Comparison of ENCODE assay signal across 23 cellular contexts in genomic region chr11:78952866-78953265, GRCh38.
DNase-seq lines count a peak whose midpoint lies in the region; ATAC-seq and TF ChIP-seq lines count a peak whose summit lies in the region.
"Had no signal": no experiment of that assay in that cellular context is flagged by ENCODE, and none has a peak within 500 bp of the region (broad histone marks: within the 10 kb centered on the region; RNA-seq: fewer than 3 reads in every experiment).

No MANE protein-coding gene starts in this region.

- ATAC-seq in HG03442 (IDR thresholded peaks at IDR 0.05; ENCODE audit: unreplicated experiment) (no peak), HG02623 (IDR thresholded peaks at IDR 0.05; ENCODE audit: unreplicated experiment) (no peak)
- ATAC-seq: HCT116, HepG2 had no signal

- no peaks in the 10 kb centered on the region for H3K36me3 ChIP-seq in endodermal cell (ENCODE audit: control insufficient read depth, insufficient read depth, low read length)
- no peaks in the 10 kb centered on the region for H3K36me3 ChIP-seq in neural cell (ENCODE audit: insufficient read depth, low read length)

- TF ChIP-seq RAD21 in neural cell (conservative IDR thresholded peaks at IDR 0.05) = no peak

- no peaks in the 10 kb centered on the region for H3K9me3 Mint-ChIP-seq in endodermal cell
- H3K9me3 Mint-ChIP-seq: CD8-positive, alpha-beta memory T cell had no signal

- no peak overlapping the region for H3K9ac ChIP-seq in endodermal cell (ENCODE audit: extremely low read depth, low read length, poor library complexity, severe bottlenecking)
- no peak overlapping the region for H3K9ac ChIP-seq in neural cell (ENCODE audit: low read length)

- H3K27ac Mint-ChIP-seq in endodermal cell = no peak overlapping the region
- H3K27ac Mint-ChIP-seq: CD8-positive, alpha-beta memory T cell had no signal

- TF ChIP-seq CTCF in endodermal cell (conservative IDR thresholded peaks at IDR 0.05) (peak; percentile 33), neural cell (IDR thresholded peaks at IDR 0.05; ENCODE audit: poor library complexity, severe bottlenecking) (no peak)

- H3K4me2 ChIP-seq in neural cell (ENCODE audit: low read length) = no peak overlapping the region

- H3F3A ChIP-seq in neural cell (ENCODE audit: insufficient read depth, low read length, poor library complexity, severe bottlenecking) = no peaks in the 10 kb centered on the region

- H3K9me3 ChIP-seq in endodermal cell (ENCODE audit: control insufficient read depth, low read length) (no peaks in the 10 kb centered on the region), neural cell (ENCODE audit: low read length) (no peaks in the 10 kb centered on the region)

- no peaks in the 10 kb centered on the region for H3K9me2 ChIP-seq in neural cell (ENCODE audit: insufficient read depth, low read length)

- no peaks in the 10 kb centered on the region for H4K20me1 ChIP-seq in neural cell (ENCODE audit: insufficient read depth)

- H3K4me3 Mint-ChIP-seq in endodermal cell = no peak overlapping the region
- H3K4me3 Mint-ChIP-seq: CD8-positive, alpha-beta memory T cell had no signal

- 80 to 85% methylated on average over 1 to 3 of the region's 3 CpGs for WGBS in endodermal cell (ENCODE audit: insufficient coverage in 1 of 2, insufficient read length in 1 of 2), 2 experiments

- H3K4me3 ChIP-seq in endodermal cell (ENCODE audit: low read length) = no peak overlapping the region
- H3K4me3 ChIP-seq in neural cell (ENCODE audit: low read length) = no peak overlapping the region

- peaks cover 26% of the 10 kb centered on the region for H3K4me1 ChIP-seq in endodermal cell (ENCODE audit: control insufficient read depth, insufficient read depth, low read length)

- TF ChIP-seq EP300 in neural cell (conservative IDR thresholded peaks at IDR 0.05; ENCODE audit: poor library complexity, severe bottlenecking) = no peak

- DNase-seq in NCI-H2171 treated with DMSO at 0.1 percent for 48 hours (lab: John Stamatoyannopoulos, UW) (peak; percentile 47), NCI-H2171 (lab: John Stamatoyannopoulos, UW) (no peak), NCI-H69 (lab: John Stamatoyannopoulos, UW) (peak; percentile 79), endodermal cell (no peak), NCI-H2196 treated with DMSO at 0.1 percent for 48 hours (lab: John Stamatoyannopoulos, UW; ENCODE audit: unreplicated experiment) (no peak)
- DNase-seq: 8988T; CD8-positive, alpha-beta memory T cell; GDM1; KBM-7; MM.1S; NCI-H1048; NCI-H146; NCI-H2081; NCI-H748 treated with DMSO at 0.1 percent for 48 hours; OCI-M1; Right ventricle myocardium superior; T-helper 2 cell had no signal

- H2AFZ ChIP-seq in neural cell (ENCODE audit: low read depth, low read length) = no peak overlapping the region

- H3K79me2 ChIP-seq in neural cell (replicated peaks; ENCODE audit: insufficient read depth, low read length) = no peaks in the 10 kb centered on the region

- H3K27me3 Mint-ChIP-seq in endodermal cell (ENCODE audit: insufficient read depth) = no peaks in the 10 kb centered on the region

- H3K36me3 Mint-ChIP-seq in endodermal cell (ENCODE audit: low read depth) = no peaks in the 10 kb centered on the region
- H3K36me3 Mint-ChIP-seq: CD8-positive, alpha-beta memory T cell had no signal

- peaks cover 49% of the 10 kb centered on the region for H3K4me1 Mint-ChIP-seq in endodermal cell
- H3K4me1 Mint-ChIP-seq: CD8-positive, alpha-beta memory T cell had no signal

- H3K27me3 ChIP-seq in endodermal cell (ENCODE audit: control insufficient read depth, insufficient read depth, low read length, poor library complexity, severe bottlenecking) = no peaks in the 10 kb centered on the region
- no peaks in the 10 kb centered on the region for H3K27me3 ChIP-seq in neural cell (ENCODE audit: insufficient read depth, low read depth, low read length)

- H3K27ac ChIP-seq in endodermal cell (ENCODE audit: low read depth, low read length) (no peak overlapping the region), neural cell (ENCODE audit: low read length) (no peak overlapping the region)
- H3K27ac ChIP-seq: HL-60 had no signal

TF ChIP-seq in neural cell, 6 proteins besides CTCF, POLR2A, EP300 and RAD21:
- no peak for TF ChIP-seq POLR2AphosphoS5 (IDR thresholded peaks at IDR 0.05)
- no peak for TF ChIP-seq SMC3 (conservative IDR thresholded peaks at IDR 0.05; ENCODE audit: poor library complexity)
- no peak for TF ChIP-seq TAF1 (IDR thresholded peaks at IDR 0.05; ENCODE audit: low read depth)
- TF ChIP-seq REST (IDR thresholded peaks at IDR 0.05; ENCODE audit: borderline replicate concordance) = peak; percentile 47

Comparison
In these comparisons a context has a peak if more than half of its experiments do, and no peak if none do; other contexts are left out.
1. DNase-seq: peak in NCI-H2171 treated with DMSO at 0.1 percent for 48 hours (single experiment) and NCI-H69 (single experiment); none in NCI-H2171 (single experiment), endodermal cell (single experiment) and NCI-H2196 treated with DMSO at 0.1 percent for 48 hours (single experiment).